17 cellular contexts compared by ENCODE assay signal in genomic region chr10:114319406-114320248, GRCh38.
"Had no signal": no experiment of that assay in that cellular context is flagged by ENCODE, and none has a peak within 500 bp of the region (broad histone marks: within the 10 kb centered on the region; RNA-seq: fewer than 3 reads in every experiment).

No MANE protein-coding gene starts in this region.

- H3K4me1 Mint-ChIP-seq: activated B cell treated with CpG ODN at 0.5 μM for 24 hours; activated CD4-positive, alpha-beta T cell treated with anti-CD3 and anti-CD28 coated beads, Interleukin-2, amount 10 ng/mL, durations not matched to agents 24 days and 14 days had no signal

- DNase-seq: activated B cell treated with CpG ODN at 0.5 μM for 24 hours; activated CD4-positive, alpha-beta T cell treated with anti-CD3 and anti-CD28 coated beads, Interleukin-2, amount 10 ng/mL, durations not matched to agents 24 days and 14 days; activated naive CD4-positive, alpha-beta T cell treated with anti-CD3 and anti-CD28 coated beads for 36 hours; central memory CD4-positive, alpha-beta T cell; effector CD4-positive, alpha-beta T cell; hypothalamus; lower lobe of right lung; midbrain; right cardiac atrium; stimulated activated CD4-positive, alpha-beta T cell treated with anti-CD3 and anti-CD28 coated beads, Interleukin-12 subunit alpha, Interleukin-12 subunit beta, amount 100 ng/mL, for 4 hours; testis had no signal

- H3K9me3 ChIP-seq: lower lobe of right lung, testis had no signal

- H3K27ac ChIP-seq: coronary artery, lower lobe of right lung, testis had no signal

- H3K36me3 ChIP-seq: lower lobe of right lung had no signal

- H3K27me3 ChIP-seq: testis had no signal

- H3K9me3 Mint-ChIP-seq: activated B cell treated with CpG ODN at 0.5 μM for 24 hours; activated CD4-positive, alpha-beta T cell treated with anti-CD3 and anti-CD28 coated beads, Interleukin-2, amount 10 ng/mL, durations not matched to agents 24 days and 14 days; activated naive CD4-positive, alpha-beta T cell treated with anti-CD3 and anti-CD28 coated beads for 36 hours; activated T-helper 1 cell treated with anti-CD3 and anti-CD28 coated beads, Interleukin-12 subunit alpha, Interleukin-12 subunit beta, Interleukin-2, Interleukin-4 antibody, amounts not matched to agents 30 ng/mL and 10 ng/mL and 1 ng/mL, durations not matched to agents 14 hours and 24 hours and 36 hours; stimulated activated naive CD8-positive, alpha-beta T cell treated with anti-CD3 and anti-CD28 coated beads, Interleukin-15, Interleukin-2, amounts not matched to agents 100 ng/mL and 50 ng/mL, for 24 hours; T-helper 1 cell treated with Interleukin-12 subunit alpha and Interleukin-12 subunit beta and Interleukin-4 antibody, amounts not matched to agents 30 μg/mL and 1 μg/mL, for 36 hours had no signal

- H3K27ac Mint-ChIP-seq: activated B cell treated with CpG ODN at 0.5 μM for 24 hours; activated CD4-positive, alpha-beta T cell treated with anti-CD3 and anti-CD28 coated beads, Interleukin-2, amount 10 ng/mL, durations not matched to agents 24 days and 14 days; activated naive CD4-positive, alpha-beta T cell treated with anti-CD3 and anti-CD28 coated beads for 36 hours; activated T-helper 1 cell treated with anti-CD3 and anti-CD28 coated beads, Interleukin-12 subunit alpha, Interleukin-12 subunit beta, Interleukin-2, Interleukin-4 antibody, amounts not matched to agents 30 ng/mL and 10 ng/mL and 1 ng/mL, durations not matched to agents 14 hours and 24 hours and 36 hours; progenitor cell of endocrine pancreas; stimulated activated naive CD8-positive, alpha-beta T cell treated with anti-CD3 and anti-CD28 coated beads, Interleukin-15, Interleukin-2, amounts not matched to agents 100 ng/mL and 50 ng/mL, for 24 hours; T-helper 1 cell treated with Interleukin-12 subunit alpha and Interleukin-12 subunit beta and Interleukin-4 antibody, amounts not matched to agents 30 μg/mL and 1 μg/mL, for 36 hours had no signal

- H3K4me3 ChIP-seq: coronary artery, lower lobe of right lung, testis had no signal

- FAIRE-seq: endothelial cell of umbilical vein had no signal

- H3K4me3 Mint-ChIP-seq: activated B cell treated with CpG ODN at 0.5 μM for 24 hours; activated CD4-positive, alpha-beta T cell treated with anti-CD3 and anti-CD28 coated beads, Interleukin-2, amount 10 ng/mL, durations not matched to agents 24 days and 14 days; activated naive CD4-positive, alpha-beta T cell treated with anti-CD3 and anti-CD28 coated beads for 36 hours; activated T-helper 1 cell treated with anti-CD3 and anti-CD28 coated beads, Interleukin-12 subunit alpha, Interleukin-12 subunit beta, Interleukin-2, Interleukin-4 antibody, amounts not matched to agents 30 ng/mL and 10 ng/mL and 1 ng/mL, durations not matched to agents 14 hours and 24 hours and 36 hours; stimulated activated naive CD8-positive, alpha-beta T cell treated with anti-CD3 and anti-CD28 coated beads, Interleukin-15, Interleukin-2, amounts not matched to agents 100 ng/mL and 50 ng/mL, for 24 hours; T-helper 1 cell treated with Interleukin-12 subunit alpha and Interleukin-12 subunit beta and Interleukin-4 antibody, amounts not matched to agents 30 μg/mL and 1 μg/mL, for 36 hours had no signal

- H3K4me1 ChIP-seq: lower lobe of right lung, testis had no signal

- H3K27me3 Mint-ChIP-seq: activated B cell treated with CpG ODN at 0.5 μM for 24 hours; stimulated activated naive CD8-positive, alpha-beta T cell treated with anti-CD3 and anti-CD28 coated beads, Interleukin-15, Interleukin-2, amounts not matched to agents 100 ng/mL and 50 ng/mL, for 24 hours had no signal
